In the genomic region with DNA sequence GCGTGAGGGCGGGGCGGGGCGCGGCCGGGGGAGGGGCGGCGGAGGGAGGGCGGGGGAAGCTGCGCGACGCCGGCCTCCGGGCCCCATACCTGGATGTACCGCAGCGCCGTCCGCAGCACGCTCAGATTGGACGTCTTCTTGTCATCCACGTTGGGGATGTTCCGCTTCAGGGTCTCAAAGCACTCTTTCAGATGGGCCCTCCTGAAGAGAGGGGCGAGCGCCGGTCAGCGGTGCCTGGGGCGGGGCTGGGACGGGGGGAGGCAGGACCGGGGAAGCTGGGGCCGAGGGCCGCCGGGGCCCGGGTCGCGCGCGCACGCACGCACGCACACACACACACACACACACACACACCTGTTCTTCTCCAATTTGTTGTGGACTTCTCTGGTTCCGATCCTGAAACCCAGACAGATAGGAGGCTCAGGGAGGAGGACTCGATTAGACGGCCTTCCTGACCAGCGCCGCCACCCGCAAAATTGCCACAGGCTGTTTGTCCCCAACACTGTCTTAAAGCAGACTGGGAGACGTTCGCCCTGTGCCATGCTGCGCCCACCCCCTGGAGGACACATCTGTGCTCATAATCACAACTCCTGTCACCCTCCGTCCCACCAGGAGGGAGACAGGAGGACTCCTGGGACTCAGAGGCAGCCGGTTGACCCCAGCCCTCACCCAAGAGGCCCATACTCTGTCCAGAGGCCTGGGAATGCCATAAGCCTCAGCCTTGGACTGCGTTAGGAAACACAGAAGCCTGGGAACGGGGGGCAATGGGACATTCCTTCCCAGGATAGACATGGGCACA, we compare ENCODE assay signal across 8 cellular contexts. TPM values are rescaled to one million over a fixed set of nuclear protein-coding genes. Genes with fewer than 3 reads are reported as not detected.
DNase-seq lines count a peak whose midpoint lies in the region; ATAC-seq and TF ChIP-seq lines count a peak whose summit lies in the region.

No MANE protein-coding gene starts in this region.

- H3K27me3 ChIP-seq in Karpas-422 (ENCODE audit: low read length) (no peaks in the 10 kb centered on the region), colonic mucosa (no peaks in the 10 kb centered on the region)

- ATAC-seq in naive B cell (ENCODE audit: low read depth in 2 of 2) (no peak), HG02840 (IDR thresholded peaks at IDR 0.05; ENCODE audit: low FRiP score, unreplicated experiment) (no peak)

- H3K9me3 ChIP-seq in Karpas-422 (ENCODE audit: low read length) (no peaks in the 10 kb centered on the region), colonic mucosa (no peaks in the 10 kb centered on the region)

- H3K9ac ChIP-seq in Karpas-422 (ENCODE audit: low read length) = peak overlapping the region; percentile 61
- peak overlapping the region; percentile 50 to 70 for H3K9ac ChIP-seq in colonic mucosa (ENCODE audit: low read depth in 2 of 2, low read length in 2 of 2)

- H2AFZ ChIP-seq in Karpas-422 (ENCODE audit: low read length) = no peak overlapping the region

- H3K27me3 Mint-ChIP-seq in naive B cell = no peaks in the 10 kb centered on the region

- no peaks in the 10 kb centered on the region for H3K36me3 Mint-ChIP-seq in naive B cell

- TF ChIP-seq CTCF in AG10803 (conservative IDR thresholded peaks at IDR 0.05; ENCODE audit: low read length) (no peak), colonic mucosa (IDR thresholded peaks at IDR 0.05) (no peak)

- peaks cover 65% of the 10 kb centered on the region for H3K79me2 ChIP-seq in Karpas-422 (ENCODE audit: low read length)

- H3K4me3 ChIP-seq in AG10803 (ENCODE audit: low read length) = peak overlapping the region; percentile 52
- peak overlapping the region; percentile 60 for H3K4me3 ChIP-seq in Karpas-422 (ENCODE audit: low read length)
- H3K4me3 ChIP-seq in colonic mucosa = peak overlapping the region; percentile 82

- peaks cover 56 to 68% (median 62%) of the 10 kb centered on the region in 3 donors for H3K4me1 Mint-ChIP-seq in naive B cell

- H3K36me3 ChIP-seq in Karpas-422 (ENCODE audit: insufficient read depth, low read length) = 0 out of 2 replicates have a peak, but pooled peaks cover 4% of the 10 kb centered on the region
- H3K36me3 ChIP-seq in colonic mucosa = no peaks in the 10 kb centered on the region

- no peaks in the 10 kb centered on the region for H3K9me2 ChIP-seq in Karpas-422 (replicated peaks; ENCODE audit: insufficient read depth, low read length)

- no peak for DNase-seq in AG10803 (ENCODE audit: low read depth)
- no peak for DNase-seq in Karpas-422
- peak; percentile 45 for DNase-seq in colonic mucosa
- no peak for DNase-seq in naive B cell
- DNase-seq in NCI-H1694 (lab: John Stamatoyannopoulos, UW) = no peak
- DNase-seq in LoVo (ENCODE audit: low spot score) = no peak
- DNase-seq in ecto neural progenitor cell (ENCODE audit: low spot score) = no peak

- intact Hi-C loops in colonic mucosa (cut with DNase I) = no loop called here

- H3K27ac Mint-ChIP-seq in naive B cell = peak overlapping the region; percentile 59 to 98 (median 94)

- peak overlapping the region; percentile 56 to 98 (median 77) for H3K4me3 Mint-ChIP-seq in naive B cell

- H3K27ac ChIP-seq in Karpas-422 (ENCODE audit: low read length) (no peak overlapping the region; the same call in 1 of the 2 replicates), colonic mucosa (peak overlapping the region; percentile 99)

- no peaks in the 10 kb centered on the region for H3K9me3 Mint-ChIP-seq in naive B cell

- peaks cover 22% of the 10 kb centered on the region for H4K20me1 ChIP-seq in Karpas-422 (ENCODE audit: insufficient read depth, low read depth, low read length)

- H3K4me1 ChIP-seq in Karpas-422 (ENCODE audit: low read length) (peaks cover 68% of the 10 kb centered on the region), colonic mucosa (peaks cover 49% of the 10 kb centered on the region)

- H3K4me2 ChIP-seq in Karpas-422 (ENCODE audit: low read depth, low read length, poor library complexity, severe bottlenecking) = peak overlapping the region; percentile 36

RNA-seq across cellular contexts. Expression of a gene that starts 6.7 kb away (rescaled TPM):
- total RNA-seq in Karpas-422 (2014; rRNA removed; shearing (Covaris generic); ENCODE audit: low replicate concordance) = 6.3 and 18.8 TPM in 2 replicates
- total RNA-seq in colonic mucosa = 10 to 100 TPM; 20.7 to 29.3 TPM
- 1 to 10 TPM in 2 of 6 donors, under 1 TPM in 4; 0.60 to 1.3 (median 0.90) TPM for polyA plus RNA-seq in naive B cell (ENCODE audit: low read depth in 6 of 6)

RNA-seq across cellular contexts. Expression of a gene that starts 56.9 kb away (rescaled TPM):
- total RNA-seq in Karpas-422 (2014; rRNA removed; shearing (Covaris generic); ENCODE audit: low replicate concordance) = 64.0 and 71.9 TPM in 2 replicates
- total RNA-seq in colonic mucosa = 10 to 100 TPM; 26.7 to 27.6 TPM
- 10 to 100 TPM in 1 of 6 donors, 1 to 10 TPM in 5; 2.8 to 14.3 (median 4.4) TPM for polyA plus RNA-seq in naive B cell (ENCODE audit: low read depth in 6 of 6)

RNA-seq across cellular contexts. Expression of a gene that starts 57.9 kb away (rescaled TPM):
- 42.1 and 65.2 TPM in 2 replicates for total RNA-seq in Karpas-422 (2014; rRNA removed; shearing (Covaris generic); ENCODE audit: low replicate concordance)
- total RNA-seq in colonic mucosa = 10 to 100 TPM; 13.7 to 28.5 TPM
- polyA plus RNA-seq in naive B cell (ENCODE audit: low read depth in 6 of 6) = 10 to 100 TPM; 12.5 to 19.5 (median 14.3) TPM
